Comparison of ENCODE assay signal across 11 cellular contexts in genomic region chr4:145720656-145721055, GRCh38. TPM values are rescaled to one million over a fixed set of nuclear protein-coding genes. Genes with fewer than 3 reads are reported as not detected.
DNase-seq lines count a peak whose midpoint lies in the region; ATAC-seq and TF ChIP-seq lines count a peak whose summit lies in the region.
"Had no signal": no experiment of that assay in that cellular context is flagged by ENCODE, and none has a peak within 500 bp of the region (broad histone marks: within the 10 kb centered on the region; RNA-seq: fewer than 3 reads in every experiment).

No MANE protein-coding gene starts in this region.

- peaks cover 24% of the 10 kb centered on the region for H3K4me1 Mint-ChIP-seq in neural crest cell
- peaks cover 15% of the 10 kb centered on the region for H3K4me1 Mint-ChIP-seq in activated T-helper 1 cell treated with anti-CD3 and anti-CD28 coated beads, Interleukin-12 subunit alpha, Interleukin-12 subunit beta, Interleukin-2, Interleukin-4 antibody, amounts not matched to agents 30 ng/mL and 10 ng/mL and 1 ng/mL, durations not matched to agents 14 hours and 24 hours and 36 hours (ENCODE audit: low read depth)

- H3F3A ChIP-seq in smooth muscle cell (ENCODE audit: low read depth) = no peaks in the 10 kb centered on the region

- H3K27ac ChIP-seq in smooth muscle cell (ENCODE audit: low read depth) = no peak overlapping the region
- H3K27ac ChIP-seq: cardiac muscle cell had no signal

- no peaks in the 10 kb centered on the region for H3K36me3 Mint-ChIP-seq in neural crest cell (ENCODE audit: low read depth)
- no peaks in the 10 kb centered on the region for H3K36me3 Mint-ChIP-seq in activated T-helper 1 cell treated with anti-CD3 and anti-CD28 coated beads, Interleukin-12 subunit alpha, Interleukin-12 subunit beta, Interleukin-2, Interleukin-4 antibody, amounts not matched to agents 30 ng/mL and 10 ng/mL and 1 ng/mL, durations not matched to agents 14 hours and 24 hours and 36 hours (ENCODE audit: low read depth)

- H2AFZ ChIP-seq in smooth muscle cell (ENCODE audit: low read depth) = no peak overlapping the region

- TF ChIP-seq CTCF in neural crest cell (conservative IDR thresholded peaks at IDR 0.05) = no peak
- TF ChIP-seq CTCF in smooth muscle cell (IDR thresholded peaks at IDR 0.05; ENCODE audit: borderline replicate concordance, insufficient read depth, poor library complexity, severe bottlenecking) = no peak

- no peaks in the 10 kb centered on the region for H3K9me3 ChIP-seq in smooth muscle cell (replicated peaks; ENCODE audit: low read depth)

- DNase-seq in neural crest cell (ENCODE audit: low read depth, low spot score) (no peak), smooth muscle cell (lab: John Stamatoyannopoulos, UW; ENCODE audit: unreplicated experiment) (no peak), middle frontal gyrus (ENCODE audit: extremely low spot score, low spot score) (no peak)
- DNase-seq in activated effector memory CD4-positive, alpha-beta T cell treated with anti-CD3 and anti-CD28 coated beads, Interleukin-2, amount 50 U/mL, for 16 hours = no peak
- DNase-seq in activated T-helper 1 cell treated with anti-CD3 and anti-CD28 coated beads, Interleukin-12 subunit alpha, Interleukin-12 subunit beta, Interleukin-2, Interleukin-4 antibody, amounts not matched to agents 30 ng/mL and 10 ng/mL and 1 ng/mL, durations not matched to agents 14 hours and 24 hours and 36 hours (ENCODE audit: low spot score) = no peak
- DNase-seq: small intestine had no signal

- ATAC-seq in GM18907 (IDR thresholded peaks at IDR 0.05; ENCODE audit: unreplicated experiment) (peak; percentile 42), GM21723 (IDR thresholded peaks at IDR 0.05; ENCODE audit: unreplicated experiment) (peak; percentile 31), HG03280 (IDR thresholded peaks at IDR 0.05; ENCODE audit: unreplicated experiment) (peak; percentile 21)

- H3K9ac ChIP-seq in smooth muscle cell (ENCODE audit: low read depth) = no peak overlapping the region

- no peak overlapping the region for H3K4me2 ChIP-seq in smooth muscle cell

- H3K27me3 Mint-ChIP-seq in neural crest cell (ENCODE audit: low read depth) = no peaks in the 10 kb centered on the region
- peaks cover 1% of the 10 kb centered on the region for H3K27me3 Mint-ChIP-seq in activated T-helper 1 cell treated with anti-CD3 and anti-CD28 coated beads, Interleukin-12 subunit alpha, Interleukin-12 subunit beta, Interleukin-2, Interleukin-4 antibody, amounts not matched to agents 30 ng/mL and 10 ng/mL and 1 ng/mL, durations not matched to agents 14 hours and 24 hours and 36 hours (ENCODE audit: insufficient read depth)

- no peaks in the 10 kb centered on the region for H3K27me3 ChIP-seq in smooth muscle cell (ENCODE audit: low read depth)
- H3K27me3 ChIP-seq: cardiac muscle cell had no signal

- H3K9me3 Mint-ChIP-seq in neural crest cell = peaks cover 8% of the 10 kb centered on the region
- H3K9me3 Mint-ChIP-seq in activated T-helper 1 cell treated with anti-CD3 and anti-CD28 coated beads, Interleukin-12 subunit alpha, Interleukin-12 subunit beta, Interleukin-2, Interleukin-4 antibody, amounts not matched to agents 30 ng/mL and 10 ng/mL and 1 ng/mL, durations not matched to agents 14 hours and 24 hours and 36 hours = peaks cover 3% of the 10 kb centered on the region

- H3K4me3 ChIP-seq in smooth muscle cell = no peak overlapping the region
- H3K4me3 ChIP-seq: cardiac muscle cell had no signal

- no peaks in the 10 kb centered on the region for H4K20me1 ChIP-seq in smooth muscle cell (ENCODE audit: low read depth)

- H3K4me3 Mint-ChIP-seq in neural crest cell = no peak overlapping the region
- no peak overlapping the region for H3K4me3 Mint-ChIP-seq in activated T-helper 1 cell treated with anti-CD3 and anti-CD28 coated beads, Interleukin-12 subunit alpha, Interleukin-12 subunit beta, Interleukin-2, Interleukin-4 antibody, amounts not matched to agents 30 ng/mL and 10 ng/mL and 1 ng/mL, durations not matched to agents 14 hours and 24 hours and 36 hours

- H3K79me2 ChIP-seq in smooth muscle cell (ENCODE audit: low read depth) = no peaks in the 10 kb centered on the region

- peak overlapping the region; percentile 94 for H3K27ac Mint-ChIP-seq in neural crest cell (ENCODE audit: unreplicated experiment)
- no peak overlapping the region for H3K27ac Mint-ChIP-seq in activated T-helper 1 cell treated with anti-CD3 and anti-CD28 coated beads, Interleukin-12 subunit alpha, Interleukin-12 subunit beta, Interleukin-2, Interleukin-4 antibody, amounts not matched to agents 30 ng/mL and 10 ng/mL and 1 ng/mL, durations not matched to agents 14 hours and 24 hours and 36 hours

- no peaks in the 10 kb centered on the region for H3K36me3 ChIP-seq in smooth muscle cell (ENCODE audit: low read depth)
- H3K36me3 ChIP-seq: cardiac muscle cell had no signal

- intact Hi-C loops in activated T-helper 1 cell treated with anti-CD3 and anti-CD28 coated beads, Interleukin-12 subunit alpha, Interleukin-12 subunit beta, Interleukin-2, Interleukin-4 antibody, amounts not matched to agents 30 ng/mL and 10 ng/mL and 1 ng/mL, durations not matched to agents 14 hours and 24 hours and 36 hours (cut with micrococcal nuclease) = loop anchor here (1.0 kb wide), 3 partner anchors 10 to 88 kb away; no protein-coding TSS in a partner anchor

- WGBS in smooth muscle cell (ENCODE audit: low lambda C conversion rate) = 99% methylated on average over 3 of the region's 3 CpGs

- no peaks in the 10 kb centered on the region for H3K4me1 ChIP-seq in smooth muscle cell (ENCODE audit: low read depth)

RNA-seq across cellular contexts. Expression of gene C4orf51, which starts 40.7 kb away (rescaled TPM):
- total RNA-seq in neural crest cell (not detected in 2 replicates), smooth muscle cell (not detected in 2 replicates)
- polyA plus RNA-seq in smooth muscle cell = not detected in 2 replicates
- not detected in 2 replicates for total RNA-seq in activated T-helper 1 cell treated with anti-CD3 and anti-CD28 coated beads, Interleukin-12 subunit alpha, Interleukin-12 subunit beta, Interleukin-2, Interleukin-4 antibody, amounts not matched to agents 30 ng/mL and 10 ng/mL and 1 ng/mL, durations not matched to agents 14 hours and 24 hours and 36 hours
- total RNA-seq: cardiac muscle cell; T-helper 2 cell treated with Interferon-gamma antibody and Interleukin-4, amounts not matched to agents 100 ng/mL and 5 ng/mL, for 36 hours had no signal
- polyA plus RNA-seq: cardiac muscle cell, small intestine had no signal
